16 cellular contexts compared by ENCODE assay signal in genomic region chr17:59437766-59438165, GRCh38.
A peak's percentile ranks its signal among the peaks of the same experiment; 100 is the strongest.
DNase-seq lines count a peak whose midpoint lies in the region; ATAC-seq and TF ChIP-seq lines count a peak whose summit lies in the region.
"Had no signal": no experiment of that assay in that cellular context is flagged by ENCODE, and none has a peak within 500 bp of the region (broad histone marks: within the 10 kb centered on the region; RNA-seq: fewer than 3 reads in every experiment).

No MANE protein-coding gene starts in this region.

- ATAC-seq in activated T-helper 17 cell treated with anti-CD3 and anti-CD28 coated beads, Interleukin-2, amount 50 U/mL, for 72 hours (replicated peaks), result no peak
- ATAC-seq: stimulated activated naive CD8-positive, alpha-beta T cell treated with anti-CD3 and anti-CD28 coated beads, Interleukin-15, amount 100 ng/mL, for 72 hours had no signal

- H3K4me1 ChIP-seq in skeletal muscle tissue (ENCODE audit: control insufficient read depth in 3 of 3, insufficient read depth in 3 of 3, low read length in 3 of 3) (peaks cover 23 to 41% (median 26%) of the 10 kb centered on the region in 3 donors), adrenal gland (replicated peaks in 1 of 2) (peaks cover 13 to 17% of the 10 kb centered on the region in 2 donors)

- H3K4me3 Mint-ChIP-seq in activated CD4-positive, alpha-beta T cell treated with anti-CD3 and anti-CD28 coated beads, Interleukin-2, amount 10 ng/mL, durations not matched to agents 24 days and 14 days, result peak overlapping the region; percentile 9
- H3K4me3 Mint-ChIP-seq in activated T-helper 17 cell treated with anti-CD3 and anti-CD28 coated beads, Interleukin-2, amount 50 U/mL, for 72 hours, result peak overlapping the region; percentile 26
- H3K4me3 Mint-ChIP-seq: nephron progenitor cell; stimulated activated naive CD8-positive, alpha-beta T cell treated with anti-CD3 and anti-CD28 coated beads, Interleukin-15, amount 100 ng/mL, for 72 hours had no signal

- H3K4me1 Mint-ChIP-seq in activated CD4-positive, alpha-beta T cell treated with anti-CD3 and anti-CD28 coated beads, Interleukin-2, amount 10 ng/mL, durations not matched to agents 24 days and 14 days, result peaks cover 62% of the 10 kb centered on the region
- peaks cover 32% of the 10 kb centered on the region for H3K4me1 Mint-ChIP-seq in activated T-helper 17 cell treated with anti-CD3 and anti-CD28 coated beads, Interleukin-2, amount 50 U/mL, for 72 hours

- H3K9ac ChIP-seq in skeletal muscle tissue (ENCODE audit: low read depth in 1 of 3, low read length in 3 of 3), result no peak overlapping the region

- H3K27me3 ChIP-seq in skeletal muscle tissue (ENCODE audit: control insufficient read depth in 3 of 3, insufficient read depth in 3 of 3, low read length in 3 of 3), result no peaks in the 10 kb centered on the region
- no peaks in the 10 kb centered on the region for H3K27me3 ChIP-seq in adrenal gland
- H3K27me3 ChIP-seq: SJSA1 had no signal

- WGBS in adrenal gland, 4 donors, result 63 to 78% (median 72%) methylated on average over 8 of the region's 8 CpGs

- H3K27ac ChIP-seq in skeletal muscle tissue (ENCODE audit: low read depth, low read length) (peak overlapping the region; percentile 4), adrenal gland (no peak overlapping the region)
- H3K27ac ChIP-seq: SJSA1 had no signal

- H3K9me3 ChIP-seq in skeletal muscle tissue (ENCODE audit: control insufficient read depth in 3 of 3, low read length in 3 of 3) (no peaks in the 10 kb centered on the region), adrenal gland (replicated peaks in 1 of 3) (no peaks in the 10 kb centered on the region)
- H3K9me3 ChIP-seq: SJSA1 had no signal

- intact Hi-C loops in activated CD4-positive, alpha-beta T cell treated with anti-CD3 and anti-CD28 coated beads, Interleukin-2, amount 10 ng/mL, durations not matched to agents 24 days and 14 days (cut with micrococcal nuclease), result loop anchor here (5.0 kb wide), 1 partner anchor 130 kb away; the partner anchor contains the start of gene DHX40
- intact Hi-C loops in adrenal gland (cut with DNase I), result no loop called here

- no peak for TF ChIP-seq CTCF in adrenal gland (IDR thresholded peaks at IDR 0.05)

- H3K27ac Mint-ChIP-seq in activated CD4-positive, alpha-beta T cell treated with anti-CD3 and anti-CD28 coated beads, Interleukin-2, amount 10 ng/mL, durations not matched to agents 24 days and 14 days, result peak overlapping the region; percentile 76
- H3K27ac Mint-ChIP-seq in activated T-helper 17 cell treated with anti-CD3 and anti-CD28 coated beads, Interleukin-2, amount 50 U/mL, for 72 hours, result peak overlapping the region; percentile 61

- H3K4me3 ChIP-seq in skeletal muscle tissue (ENCODE audit: low read length in 3 of 3) (no peak overlapping the region), adrenal gland (no peak overlapping the region)
- H3K4me3 ChIP-seq: SJSA1 had no signal

- no peaks in the 10 kb centered on the region for H3K36me3 ChIP-seq in skeletal muscle tissue (ENCODE audit: control insufficient read depth in 3 of 3, insufficient read depth in 3 of 3, low read length in 3 of 3)
- H3K36me3 ChIP-seq in adrenal gland (replicated peaks in 1 of 2), result no peaks in the 10 kb centered on the region
- H3K36me3 ChIP-seq: SJSA1 had no signal

- H3K36me3 Mint-ChIP-seq in activated CD4-positive, alpha-beta T cell treated with anti-CD3 and anti-CD28 coated beads, Interleukin-2, amount 10 ng/mL, durations not matched to agents 24 days and 14 days (ENCODE audit: low read depth), result no peaks in the 10 kb centered on the region
- peaks cover 6% of the 10 kb centered on the region for H3K36me3 Mint-ChIP-seq in activated T-helper 17 cell treated with anti-CD3 and anti-CD28 coated beads, Interleukin-2, amount 50 U/mL, for 72 hours (ENCODE audit: low read depth)

- H3K9me3 Mint-ChIP-seq in activated CD4-positive, alpha-beta T cell treated with anti-CD3 and anti-CD28 coated beads, Interleukin-2, amount 10 ng/mL, durations not matched to agents 24 days and 14 days, result peaks cover 2% of the 10 kb centered on the region
- peaks cover 1% of the 10 kb centered on the region for H3K9me3 Mint-ChIP-seq in activated T-helper 17 cell treated with anti-CD3 and anti-CD28 coated beads, Interleukin-2, amount 50 U/mL, for 72 hours

- no peak for DNase-seq in activated CD4-positive, alpha-beta T cell treated with anti-CD3 and anti-CD28 coated beads, Interleukin-2, amount 10 ng/mL, durations not matched to agents 24 days and 14 days
- DNase-seq in activated CD4-positive, alpha-beta T cell treated with anti-CD3 and anti-CD28 coated beads for 48 hours, result no peak
- DNase-seq in NCI-H82 (lab: John Stamatoyannopoulos, UW) (peak; percentile 96), adrenal gland (no peak), ecto neural progenitor cell (ENCODE audit: low spot score) (no peak), retina (no peak)
- DNase-seq: activated CD8-positive, alpha-beta memory T cell treated with anti-CD3 and anti-CD28 coated beads, Interleukin-2, amount 50 U/mL, for 48 hours; H7; KG1; NCI-H187 treated with DMSO at 0.1 percent for 48 hours; NCI-H748 treated with DMSO at 0.1 percent for 48 hours; nephron progenitor cell; stimulated activated naive CD8-positive, alpha-beta T cell treated with anti-CD3 and anti-CD28 coated beads, Interleukin-15, amount 100 ng/mL, for 72 hours had no signal

- no peak for TF ChIP-seq POLR2A in adrenal gland (IDR thresholded peaks at IDR 0.05)

- no peaks in the 10 kb centered on the region for H3K27me3 Mint-ChIP-seq in activated CD4-positive, alpha-beta T cell treated with anti-CD3 and anti-CD28 coated beads, Interleukin-2, amount 10 ng/mL, durations not matched to agents 24 days and 14 days
- peaks cover 4% of the 10 kb centered on the region for H3K27me3 Mint-ChIP-seq in activated T-helper 17 cell treated with anti-CD3 and anti-CD28 coated beads, Interleukin-2, amount 50 U/mL, for 72 hours
- H3K27me3 Mint-ChIP-seq: stimulated activated naive CD8-positive, alpha-beta T cell treated with anti-CD3 and anti-CD28 coated beads, Interleukin-15, amount 100 ng/mL, for 72 hours had no signal
